ENCODE assay signal across 17 cellular contexts in genomic region chr5:174706997-174707548, GRCh38. TPM values are rescaled to one million over a fixed set of nuclear protein-coding genes. Genes with fewer than 3 reads are reported as not detected.
"Had no signal": no experiment of that assay in that cellular context is flagged by ENCODE, and none has a peak within 500 bp of the region (broad histone marks: within the 10 kb centered on the region; RNA-seq: fewer than 3 reads in every experiment).

No MANE protein-coding gene starts in this region.

- H3K9me3 ChIP-seq: body of pancreas, pancreas, right lobe of liver, thoracic aorta had no signal

- H3K4me3 ChIP-seq: body of pancreas, dorsolateral prefrontal cortex, pancreas, right lobe of liver, thoracic aorta had no signal

- H3K4me1 ChIP-seq: body of pancreas, pancreas, right lobe of liver had no signal

- H3K27ac ChIP-seq: body of pancreas, dorsolateral prefrontal cortex, pancreas, right lobe of liver, thoracic aorta had no signal

- H3K9me3 Mint-ChIP-seq: activated T-helper 1 cell treated with anti-CD3 and anti-CD28 coated beads, Interleukin-12 subunit alpha, Interleukin-12 subunit beta, Interleukin-2, Interleukin-4 antibody, amounts not matched to agents 30 ng/mL and 10 ng/mL and 1 ng/mL, durations not matched to agents 14 hours and 24 hours and 36 hours had no signal

- H3K36me3 ChIP-seq: pancreas, right lobe of liver, thoracic aorta had no signal

- ATAC-seq: body of pancreas; left lobe of liver; pancreas; right lobe of liver; stimulated activated naive B cell treated with anti-CD40 and anti-IgM and Interleukin-4, amounts not matched to agents 10 μg/mL and 1 μg/mL and 100 μg/mL, for 72 hours had no signal

- H3K27ac Mint-ChIP-seq: activated naive CD8-positive, alpha-beta T cell; activated T-helper 1 cell treated with anti-CD3 and anti-CD28 coated beads, Interleukin-12 subunit alpha, Interleukin-12 subunit beta, Interleukin-2, Interleukin-4 antibody, amounts not matched to agents 30 ng/mL and 10 ng/mL and 1 ng/mL, durations not matched to agents 14 hours and 24 hours and 36 hours; stimulated activated naive B cell treated with anti-CD40 and anti-IgM and Interleukin-4, amounts not matched to agents 10 μg/mL and 1 μg/mL and 100 μg/mL, for 72 hours had no signal

- H3K4me1 Mint-ChIP-seq: stimulated activated naive B cell treated with anti-CD40 and anti-IgM and Interleukin-4, amounts not matched to agents 10 μg/mL and 1 μg/mL and 100 μg/mL, for 72 hours had no signal

- DNase-seq: activated CD4-positive, alpha-beta T cell treated with anti-CD3 and anti-CD28 coated beads, Interleukin-2, amount 50 U/mL, for 48 hours; activated gamma-delta T cell treated with Interleukin-2 at 50 U/mL for 16 hours; activated T-cell treated with anti-CD3 and anti-CD28 coated beads for 4 hours; body of pancreas; dorsolateral prefrontal cortex; foreskin melanocyte; glutamatergic neuron; hypothalamus; pancreas; right lobe of liver; stimulated activated naive B cell treated with anti-CD40 and anti-IgM and Interleukin-4, amounts not matched to agents 10 μg/mL and 1 μg/mL and 100 μg/mL, for 72 hours had no signal

- H3K27me3 ChIP-seq: body of pancreas had no signal

- H3K4me3 Mint-ChIP-seq: activated naive CD8-positive, alpha-beta T cell; activated T-helper 1 cell treated with anti-CD3 and anti-CD28 coated beads, Interleukin-12 subunit alpha, Interleukin-12 subunit beta, Interleukin-2, Interleukin-4 antibody, amounts not matched to agents 30 ng/mL and 10 ng/mL and 1 ng/mL, durations not matched to agents 14 hours and 24 hours and 36 hours; stimulated activated naive B cell treated with anti-CD40 and anti-IgM and Interleukin-4, amounts not matched to agents 10 μg/mL and 1 μg/mL and 100 μg/mL, for 72 hours had no signal

- H3K36me3 Mint-ChIP-seq: activated naive CD8-positive, alpha-beta T cell; stimulated activated naive B cell treated with anti-CD40 and anti-IgM and Interleukin-4, amounts not matched to agents 10 μg/mL and 1 μg/mL and 100 μg/mL, for 72 hours had no signal

- H3K27me3 Mint-ChIP-seq: activated naive CD8-positive, alpha-beta T cell had no signal

RNA-seq across cellular contexts. Expression of gene MSX2, which starts 17.3 kb away (rescaled TPM):
- total RNA-seq: activated T-helper 1 cell treated with anti-CD3 and anti-CD28 coated beads, Interleukin-12 subunit alpha, Interleukin-12 subunit beta, Interleukin-2, Interleukin-4 antibody, amounts not matched to agents 30 ng/mL and 10 ng/mL and 1 ng/mL, durations not matched to agents 14 hours and 24 hours and 36 hours; body of pancreas; left lobe of liver; lung microvascular endothelial cell; right lobe of liver; T-helper 2 cell treated with Interferon-gamma antibody and Interleukin-4, amounts not matched to agents 100 ng/mL and 5 ng/mL, for 36 hours had no signal
